14 cellular contexts compared by ENCODE assay signal in genomic region chr7:45446195-45446944, GRCh38.
DNase-seq lines count a peak whose midpoint lies in the region; ATAC-seq and TF ChIP-seq lines count a peak whose summit lies in the region.
"Had no signal": no experiment of that assay in that cellular context is flagged by ENCODE, and none has a peak within 500 bp of the region (broad histone marks: within the 10 kb centered on the region; RNA-seq: fewer than 3 reads in every experiment).

No MANE protein-coding gene starts in this region.

- H3K27me3 ChIP-seq in kidney epithelial cell (ENCODE audit: control insufficient read depth, insufficient read depth, low read length): no peaks in the 10 kb centered on the region
- H3K27me3 ChIP-seq: gastrocnemius medialis had no signal

- DNase-seq in NK-92 treated with Interleukin-12 subunit alpha and Interleukin-12 subunit beta, amount 100 ng/mL, for 24 hours (lab: John Stamatoyannopoulos, UW): peak; percentile 14
- DNase-seq in NK-92 (lab: John Stamatoyannopoulos, UW; ENCODE audit: unreplicated experiment) (no peak), M059J (ENCODE audit: low read depth) (peak; percentile 40), kidney epithelial cell (ENCODE audit: low read depth) (peak; percentile 57), mucosa of gallbladder (ENCODE audit: low spot score) (no peak), HK-2 (ENCODE audit: unreplicated experiment) (no peak)
- no peak for DNase-seq in stimulated activated naive CD4-positive, alpha-beta T cell (lab: John Stamatoyannopoulos, UW)
- DNase-seq: activated CD8-positive, alpha-beta memory T cell treated with anti-CD3 and anti-CD28 coated beads for 24 hours; activated naive CD8-positive, alpha-beta T cell treated with anti-CD3 and anti-CD28 coated beads, Interleukin-2, amount 10 ng/mL, durations not matched to agents 7 days and 5 days; gastrocnemius medialis; NCI-H146; occipital lobe had no signal

- TF ChIP-seq CTCF in kidney epithelial cell (IDR thresholded peaks at IDR 0.05; ENCODE audit: insufficient read depth, low read length, poor library complexity, severe bottlenecking): no peak

- H3K36me3 ChIP-seq in kidney epithelial cell (ENCODE audit: control insufficient read depth, insufficient read depth, low read length): no peaks in the 10 kb centered on the region
- H3K36me3 ChIP-seq: gastrocnemius medialis had no signal

- H3K4me3 ChIP-seq in kidney epithelial cell (ENCODE audit: low read depth, low read length): no peak overlapping the region
- H3K4me3 ChIP-seq: coronary artery, gastrocnemius medialis had no signal

- ATAC-seq in HG02642 (IDR thresholded peaks at IDR 0.05; ENCODE audit: poor library complexity, unreplicated experiment): peak; percentile 78
- ATAC-seq: gastrocnemius medialis had no signal

Comparison
In these comparisons a context has a peak if more than half of its experiments do, and no peak if none do; other contexts are left out.
1. DNase-seq: peak in NK-92 treated with Interleukin-12 subunit alpha and Interleukin-12 subunit beta, amount 100 ng/mL, for 24 hours (single experiment), M059J (single experiment) and kidney epithelial cell (single experiment); none in NK-92 (single experiment), mucosa of gallbladder (single experiment), stimulated activated naive CD4-positive, alpha-beta T cell (0 of 6) and HK-2 (single experiment).